Comparison of ENCODE assay signal across 9 cellular contexts in genomic region chr2:120914839-120915521, GRCh38.
A peak's percentile ranks its signal among the peaks of the same experiment; 100 is the strongest.
DNase-seq lines count a peak whose midpoint lies in the region; ATAC-seq and TF ChIP-seq lines count a peak whose summit lies in the region.
"Had no signal": no experiment of that assay in that cellular context is flagged by ENCODE, and none has a peak within 500 bp of the region (broad histone marks: within the 10 kb centered on the region; RNA-seq: fewer than 3 reads in every experiment).

No MANE protein-coding gene starts in this region.

- ATAC-seq in GM19023 (IDR thresholded peaks at IDR 0.05; ENCODE audit: unreplicated experiment) (no peak), GM18502 (IDR thresholded peaks at IDR 0.05; ENCODE audit: poor library complexity, unreplicated experiment) (no peak)
- ATAC-seq: left colon had no signal

- TF ChIP-seq RAD21 in liver (IDR thresholded peaks at IDR 0.05) = no peak

- H3K27me3 ChIP-seq in liver (ENCODE audit: control insufficient read depth in 4 of 4, insufficient read depth in 4 of 4, low read length in 3 of 4) = no peaks in the 10 kb centered on the region

- H3K36me3 ChIP-seq in liver (ENCODE audit: control insufficient read depth in 4 of 4, insufficient read depth in 3 of 4, low read depth in 1 of 4, low read length in 3 of 4) = no peaks in the 10 kb centered on the region

- DNase-seq in M059J (ENCODE audit: low read depth) (peak; percentile 93), dermis blood vessel endothelial cell (peak; percentile 94)
- no peak for DNase-seq in activated CD4-positive, alpha-beta T cell treated with anti-CD3 and anti-CD28 coated beads, Interleukin-2, amount 50 U/mL, for 48 hours
- no peak for DNase-seq in stimulated activated CD4-positive, alpha-beta T cell treated with anti-CD3 and anti-CD28 coated beads, Interleukin-1b, Interleukin-23, amount 100 ng/mL, for 48 hours
- DNase-seq: NCI-H1105 had no signal

- no peak overlapping the region for H3K4me3 ChIP-seq in liver (ENCODE audit: low read depth in 1 of 3, low read length in 3 of 3)

- no peaks in the 10 kb centered on the region for H3K9me3 ChIP-seq in liver (ENCODE audit: control insufficient read depth in 4 of 4, low read length in 3 of 4)

- peaks cover 0 to 3% (median 0%) of the 10 kb centered on the region in 4 donors for H3K4me1 ChIP-seq in liver (ENCODE audit: control insufficient read depth in 4 of 4, insufficient read depth in 4 of 4, low read length in 3 of 4)

- WGBS in liver = 60% methylated on average over 17 of the region's 17 CpGs

- no peak for TF ChIP-seq CTCF in liver (IDR thresholded peaks at IDR 0.05; ENCODE audit: low read depth, low read length, missing input control)

- H3K27ac ChIP-seq in liver (ENCODE audit: low read depth in 1 of 2, low read length in 2 of 2) = no peak overlapping the region

- no peak overlapping the region for H3K9ac ChIP-seq in liver (ENCODE audit: low read depth in 1 of 2, low read length in 2 of 2)

TF ChIP-seq in liver, 16 proteins besides CTCF, POLR2A, EP300 and RAD21:
- TF ChIP-seq ZBTB33 (IDR thresholded peaks at IDR 0.05) = no peak
- TF ChIP-seq ATF3 (IDR thresholded peaks at IDR 0.05) = no peak
- peak; percentile 63 for TF ChIP-seq NR2F2 (IDR thresholded peaks at IDR 0.05)
- TF ChIP-seq SP1 (IDR thresholded peaks at IDR 0.05) = no peak

Comparison
In these comparisons a context has a peak if more than half of its experiments do, and no peak if none do; other contexts are left out.
1. DNase-seq: peak in M059J (single experiment) and dermis blood vessel endothelial cell (single experiment); none in activated CD4-positive, alpha-beta T cell treated with anti-CD3 and anti-CD28 coated beads, Interleukin-2, amount 50 U/mL, for 48 hours (0 of 2) and stimulated activated CD4-positive, alpha-beta T cell treated with anti-CD3 and anti-CD28 coated beads, Interleukin-1b, Interleukin-23, amount 100 ng/mL, for 48 hours (single experiment).